ENCODE assay signal across 21 cellular contexts in genomic region chr4:110183643-110184042, GRCh38. TPM values are rescaled to one million over a fixed set of nuclear protein-coding genes. Genes with fewer than 3 reads are reported as not detected.
DNase-seq lines count a peak whose midpoint lies in the region; ATAC-seq and TF ChIP-seq lines count a peak whose summit lies in the region.
"Had no signal": no experiment of that assay in that cellular context is flagged by ENCODE, and none has a peak within 500 bp of the region (broad histone marks: within the 10 kb centered on the region; RNA-seq: fewer than 3 reads in every experiment).

No MANE protein-coding gene starts in this region.

- no peak for ATAC-seq in activated naive CD8-positive, alpha-beta T cell treated with anti-CD3 and anti-CD28 coated beads, Interleukin-2, amount 50 U/mL, for 24 hours
- ATAC-seq: naive thymus-derived CD8-positive, alpha-beta T cell; T-cell had no signal

- no peak for TF ChIP-seq CTCF in HEK293 (tag by site-specific recombination; IDR thresholded peaks at IDR 0.05)
- no peak for TF ChIP-seq CTCF in mesothelial cell of epicardium (IDR thresholded peaks at IDR 0.05; ENCODE audit: unreplicated experiment)

- POLR2A ChIA-PET in HEK293 (lab: Yijun Ruan, JAX), result no interaction called here

- CTCF ChIA-PET in HEK293 (lab: Yijun Ruan, JAX), result no interaction called here

- H3K9me3 Mint-ChIP-seq in mesothelial cell of epicardium, result no peaks in the 10 kb centered on the region
- H3K9me3 Mint-ChIP-seq in activated naive CD8-positive, alpha-beta T cell treated with anti-CD3 and anti-CD28 coated beads, Interleukin-2, amount 50 U/mL, for 24 hours, result no peaks in the 10 kb centered on the region
- H3K9me3 Mint-ChIP-seq: activated CD4-positive, alpha-beta memory T cell treated with anti-CD3 and anti-CD28 coated beads for 36 hours; immature natural killer cell; naive thymus-derived CD8-positive, alpha-beta T cell; T-cell had no signal

- no peak overlapping the region for H3K4me3 Mint-ChIP-seq in mesothelial cell of epicardium
- H3K4me3 Mint-ChIP-seq in activated naive CD8-positive, alpha-beta T cell treated with anti-CD3 and anti-CD28 coated beads, Interleukin-2, amount 50 U/mL, for 24 hours, result no peak overlapping the region
- H3K4me3 Mint-ChIP-seq: activated CD4-positive, alpha-beta memory T cell treated with anti-CD3 and anti-CD28 coated beads for 36 hours; immature natural killer cell; naive thymus-derived CD8-positive, alpha-beta T cell; T-cell had no signal

- peaks cover 8% of the 10 kb centered on the region; the same call in 1 of the 2 replicates for H3K4me1 ChIP-seq in HEK293 (ENCODE audit: control insufficient read depth, insufficient read depth, low read length)
- H3K4me1 ChIP-seq: tibial nerve had no signal

- H3K27ac ChIP-seq in HEK293 (ENCODE audit: extremely low read depth, low read depth, low read length), result no peak overlapping the region
- H3K27ac ChIP-seq: esophagus squamous epithelium, tibial nerve had no signal

- peaks cover 5% of the 10 kb centered on the region for H3K36me3 Mint-ChIP-seq in mesothelial cell of epicardium
- H3K36me3 Mint-ChIP-seq in activated naive CD8-positive, alpha-beta T cell treated with anti-CD3 and anti-CD28 coated beads, Interleukin-2, amount 50 U/mL, for 24 hours (ENCODE audit: low read depth), result peaks cover 8% of the 10 kb centered on the region
- H3K36me3 Mint-ChIP-seq: naive thymus-derived CD8-positive, alpha-beta T cell; T-cell had no signal

- H3K4me3 ChIP-seq in HEK293 (ENCODE audit: low read depth, low read length), result no peak overlapping the region
- H3K4me3 ChIP-seq: cardiac muscle cell, esophagus squamous epithelium, tibial nerve had no signal

- H3K4me1 Mint-ChIP-seq in mesothelial cell of epicardium, result peaks cover 26% of the 10 kb centered on the region
- peaks cover 9% of the 10 kb centered on the region for H3K4me1 Mint-ChIP-seq in activated naive CD8-positive, alpha-beta T cell treated with anti-CD3 and anti-CD28 coated beads, Interleukin-2, amount 50 U/mL, for 24 hours

- no peaks in the 10 kb centered on the region for H3K27me3 Mint-ChIP-seq in mesothelial cell of epicardium (ENCODE audit: low read depth)
- no peaks in the 10 kb centered on the region for H3K27me3 Mint-ChIP-seq in activated naive CD8-positive, alpha-beta T cell treated with anti-CD3 and anti-CD28 coated beads, Interleukin-2, amount 50 U/mL, for 24 hours
- H3K27me3 Mint-ChIP-seq: activated CD4-positive, alpha-beta memory T cell treated with anti-CD3 and anti-CD28 coated beads for 36 hours; naive thymus-derived CD8-positive, alpha-beta T cell; progenitor cell of endocrine pancreas; T-cell had no signal

- peaks cover 0 to under 1% of the 10 kb centered on the region in 2 experiments; a peak in 1 of 3 replicates for H3K36me3 ChIP-seq in HEK293 (ENCODE audit: control insufficient read depth in 2 of 2, insufficient read depth in 1 of 2, low read length in 2 of 2)
- H3K36me3 ChIP-seq: cardiac muscle cell, tibial nerve had no signal

- no peaks in the 10 kb centered on the region for H3K9me3 ChIP-seq in HEK293 (ENCODE audit: control insufficient read depth, insufficient read depth, low read depth, low read length)
- H3K9me3 ChIP-seq: BE2C, esophagus squamous epithelium, tibial nerve had no signal

- H3K27ac Mint-ChIP-seq in mesothelial cell of epicardium, result peak overlapping the region; percentile 23
- H3K27ac Mint-ChIP-seq in activated naive CD8-positive, alpha-beta T cell treated with anti-CD3 and anti-CD28 coated beads, Interleukin-2, amount 50 U/mL, for 24 hours, result no peak overlapping the region
- H3K27ac Mint-ChIP-seq: activated CD4-positive, alpha-beta memory T cell treated with anti-CD3 and anti-CD28 coated beads for 36 hours; progenitor cell of endocrine pancreas; T-cell had no signal

- DNase-seq in DMS53 treated with DMSO at 0.1 percent for 48 hours (lab: John Stamatoyannopoulos, UW; ENCODE audit: unreplicated experiment) (peak; percentile 36), SHP77 treated with DMSO at 0.1 percent for 48 hours (lab: John Stamatoyannopoulos, UW) (peak; percentile 2), mesothelial cell of epicardium (ENCODE audit: low spot score in 2 of 2, unreplicated experiment in 2 of 2) (no peak), superior temporal gyrus (ENCODE audit: extremely low spot score) (no peak)
- no peak for DNase-seq in stimulated activated naive CD4-positive, alpha-beta T cell treated with Interleukin-2 at 50 U/mL for 16 hours (lab: John Stamatoyannopoulos, UW)
- no peak for DNase-seq in activated naive CD8-positive, alpha-beta T cell treated with anti-CD3 and anti-CD28 coated beads, Interleukin-2, amount 50 U/mL, for 24 hours
- DNase-seq: activated CD4-positive, alpha-beta memory T cell treated with anti-CD3 and anti-CD28 coated beads for 36 hours; activated T-cell treated with anti-CD3 and anti-CD28 coated beads, Interleukin-2, amount 50 U/mL, for 48 hours; BE2C; DMS 273 treated with DMSO at 0.1 percent for 48 hours; esophagus squamous epithelium; HCEC 1CT; immature natural killer cell; naive thymus-derived CD8-positive, alpha-beta T cell; NCI-H1694; NCI-H748 treated with DMSO at 0.1 percent for 48 hours; T-cell had no signal

TF ChIP-seq in HEK293, 187 proteins besides CTCF, POLR2A, EP300 and RAD21:
- no peak for TF ChIP-seq ZNF175 (tag by site-specific recombination; IDR thresholded peaks at IDR 0.05)
- peak; percentile 64 for TF ChIP-seq PRDM10 (tag by site-specific recombination; IDR thresholded peaks at IDR 0.05)
- no peak for TF ChIP-seq ZBTB6 (tag by site-specific recombination; IDR thresholded peaks at IDR 0.05)
- TF ChIP-seq ZBTB44 (tag by site-specific recombination; IDR thresholded peaks at IDR 0.05), result peak; percentile 38; the same call in 1 of the 2 replicates
- TF ChIP-seq GFI1B (tag by site-specific recombination; IDR thresholded peaks at IDR 0.05), result peak; percentile 49; the same call in 1 of the 2 replicates
TF ChIP-seq in HEK293: peak in this region for 3.

RNA-seq across cellular contexts. Expression of gene ELOVL6, which starts 14.8 kb away (rescaled TPM):
- total RNA-seq in mesothelial cell of epicardium, result 24.4 to 27.6 TPM (median 24.5 TPM) in 3 replicates

Comparison
In these comparisons a context has a peak if more than half of its experiments do, and no peak if none do; other contexts are left out.
1. DNase-seq: peak in DMS53 treated with DMSO at 0.1 percent for 48 hours (single experiment) and SHP77 treated with DMSO at 0.1 percent for 48 hours (single experiment); none in mesothelial cell of epicardium (0 of 2), stimulated activated naive CD4-positive, alpha-beta T cell treated with Interleukin-2 at 50 U/mL for 16 hours (single experiment), activated naive CD8-positive, alpha-beta T cell treated with anti-CD3 and anti-CD28 coated beads, Interleukin-2, amount 50 U/mL, for 24 hours (single experiment) and superior temporal gyrus (single experiment).